8 cellular contexts compared by ENCODE assay signal in the genomic region with DNA sequence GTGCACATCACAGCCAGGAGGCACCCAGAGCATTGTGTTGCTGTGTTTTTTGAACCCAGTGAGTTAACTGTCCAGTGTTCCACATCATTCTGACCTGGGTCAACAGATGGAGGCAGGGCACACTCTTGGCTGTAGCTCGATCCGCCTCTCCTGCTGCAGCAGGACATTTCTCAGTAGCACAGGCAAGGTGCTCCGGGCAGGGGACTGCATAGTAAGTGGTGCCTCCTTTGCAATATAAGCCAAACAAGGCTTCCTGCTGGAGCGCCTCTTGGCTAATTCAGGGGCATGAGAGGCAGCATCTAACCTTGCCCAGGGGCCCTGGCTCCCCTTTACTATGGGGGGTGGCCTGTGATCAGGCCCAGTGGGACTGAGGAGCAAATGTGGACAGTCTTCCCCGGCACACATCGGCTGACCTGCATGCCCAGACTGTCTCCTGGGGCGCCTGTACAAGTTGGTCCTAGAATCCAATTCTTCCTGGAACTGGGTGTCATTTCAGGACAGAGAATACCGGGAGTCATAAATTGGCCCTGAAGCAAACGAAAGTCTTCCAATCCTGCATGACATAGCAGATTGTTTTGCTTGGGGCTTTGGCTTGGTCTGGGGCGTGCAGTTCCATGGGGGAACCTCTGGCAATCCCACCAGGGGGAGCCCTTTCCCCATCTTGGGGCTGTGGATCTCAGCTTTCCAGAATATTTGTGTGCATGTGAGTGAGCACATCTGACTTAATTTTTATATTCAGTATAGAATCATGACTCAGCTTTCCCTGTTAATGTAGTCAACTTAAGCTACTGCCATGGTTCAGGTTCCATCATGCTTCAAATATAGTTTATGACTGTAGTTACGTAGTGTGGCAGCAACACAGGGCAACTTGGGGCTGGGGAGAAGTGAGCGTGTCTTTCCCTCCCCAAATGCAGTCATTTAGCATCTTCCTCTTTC. TPM values are rescaled to one million over a fixed set of nuclear protein-coding genes. Genes with fewer than 3 reads are reported as not detected.
A peak's percentile ranks its signal among the peaks of the same experiment; 100 is the strongest.
DNase-seq lines count a peak whose midpoint lies in the region; ATAC-seq and TF ChIP-seq lines count a peak whose summit lies in the region.

No MANE protein-coding gene starts in this region.

- H3K9me3 ChIP-seq in neural cell (ENCODE audit: low read length), result no peaks in the 10 kb centered on the region

- intact Hi-C loops in Calu3 (cut with micrococcal nuclease; ENCODE audit: unreplicated experiment), result loop anchor here (1.0 to 5.0 kb wide), 2 partner anchors 49 to 244 kb away; no protein-coding TSS in a partner anchor

- H3K4me2 ChIP-seq in neural cell (ENCODE audit: low read length), result no peak overlapping the region

- in situ Hi-C loops in KBM-7 (cut with MboI; ENCODE audit: low pct_unique_long_range_greater_than_20kb, low sequenced_read_pairs), result no loop called here

- no peak overlapping the region for H2AFZ ChIP-seq in neural cell (ENCODE audit: low read depth, low read length)

- H3F3A ChIP-seq in neural cell (ENCODE audit: insufficient read depth, low read length, poor library complexity, severe bottlenecking), result no peaks in the 10 kb centered on the region

- no peak overlapping the region for H3K9ac ChIP-seq in neural cell (ENCODE audit: low read length)

- H3K4me3 ChIP-seq in fibroblast of villous mesenchyme (ENCODE audit: low read depth, low read length), result no peak overlapping the region
- H3K4me3 ChIP-seq in neural cell (ENCODE audit: low read length), result no peak overlapping the region

- H3K27ac ChIP-seq in neural cell (ENCODE audit: low read length), result no peak overlapping the region

- H3K36me3 Mint-ChIP-seq in Calu3 (ENCODE audit: insufficient read depth, unreplicated experiment), result peaks cover 14% of the 10 kb centered on the region

- H3K9me3 Mint-ChIP-seq in Calu3 (ENCODE audit: low read depth, unreplicated experiment), result no peaks in the 10 kb centered on the region

- peaks cover 37% of the 10 kb centered on the region for H3K4me1 Mint-ChIP-seq in Calu3 (ENCODE audit: low read depth, unreplicated experiment)

- CTCF ChIA-PET in Calu3 (lab: Charles Lee), result interaction anchor here (0.8 to 4.8 kb wide), 20 partner anchors 9 to 259 kb away, joined by 3 to 27 read pairs (median 6); a partner anchor contains a TSS

- peak; percentile 92 for TF ChIP-seq RAD21 in neural cell (conservative IDR thresholded peaks at IDR 0.05)

- TF ChIP-seq EP300 in neural cell (conservative IDR thresholded peaks at IDR 0.05; ENCODE audit: poor library complexity, severe bottlenecking), result no peak

- H3K27me3 ChIP-seq in neural cell (ENCODE audit: insufficient read depth, low read depth, low read length), result no peaks in the 10 kb centered on the region

- peak; percentile 99 for DNase-seq in Calu3
- peak; percentile 80 for DNase-seq in KBM-7
- peak; percentile 65 for DNase-seq in SHP77 treated with DMSO at 0.1 percent for 48 hours (lab: John Stamatoyannopoulos, UW)
- DNase-seq in activated effector memory CD4-positive, alpha-beta T cell treated with anti-CD3 and anti-CD28 coated beads, Interleukin-2, amount 50 U/mL, for 16 hours, result peak; percentile 93
- peak; percentile 94 for DNase-seq in fibroblast of villous mesenchyme (ENCODE audit: low read depth)
- DNase-seq in stimulated activated naive CD4-positive, alpha-beta T cell treated with Interleukin-2 at 50 U/mL for 16 hours (lab: John Stamatoyannopoulos, UW), result peak; percentile 78

- H3K27me3 Mint-ChIP-seq in Calu3 (ENCODE audit: unreplicated experiment), result no peaks in the 10 kb centered on the region

- H3K4me3 Mint-ChIP-seq in Calu3 (ENCODE audit: low read depth, unreplicated experiment), result no peak overlapping the region

- H4K20me1 ChIP-seq in neural cell (ENCODE audit: insufficient read depth), result no peaks in the 10 kb centered on the region

- ATAC-seq in HG03439 (IDR thresholded peaks at IDR 0.05; ENCODE audit: unreplicated experiment), result no peak

- TF ChIP-seq CTCF in Calu3 (IDR thresholded peaks at IDR 0.05; ENCODE audit: unreplicated experiment), result peak; percentile 95
- peak; percentile 97 for TF ChIP-seq CTCF in fibroblast of villous mesenchyme (IDR thresholded peaks at IDR 0.05; ENCODE audit: insufficient read depth, low read depth, low read length)
- TF ChIP-seq CTCF in neural cell (IDR thresholded peaks at IDR 0.05; ENCODE audit: poor library complexity, severe bottlenecking), result peak; percentile 87

- H3K9me2 ChIP-seq in neural cell (ENCODE audit: insufficient read depth, low read length), result no peaks in the 10 kb centered on the region

- BruUV-seq in Calu3 (replicated peaks; lab: Mats Ljungman, UMichigan), result no TSS peak

- peak overlapping the region; percentile 12 for H3K27ac Mint-ChIP-seq in Calu3 (ENCODE audit: unreplicated experiment)

- H3K79me2 ChIP-seq in neural cell (replicated peaks; ENCODE audit: insufficient read depth, low read length), result no peaks in the 10 kb centered on the region

- no peaks in the 10 kb centered on the region for H3K36me3 ChIP-seq in neural cell (ENCODE audit: insufficient read depth, low read length)

TF ChIP-seq in neural cell, 6 proteins besides CTCF, POLR2A, EP300 and RAD21:
- TF ChIP-seq TAF1 (IDR thresholded peaks at IDR 0.05; ENCODE audit: low read depth) (no peak), SMC3 (conservative IDR thresholded peaks at IDR 0.05; ENCODE audit: poor library complexity) (peak; percentile 95)

RNA-seq across cellular contexts. Expression of a gene that starts 56.0 kb away (rescaled TPM):
- total RNA-seq in Calu3 (2022) (489 and 580 TPM in 2 replicates), fibroblast of villous mesenchyme (19.3 and 32.4 TPM in 2 replicates)
- polyA plus RNA-seq in neural cell, result 196 and 250 TPM in 2 replicates
- polyA minus RNA-seq in neural cell, result 265 and 314 TPM in 2 replicates

Comparison
In these comparisons a context has a peak if more than half of its experiments do, and no peak if none do; other contexts are left out.
1. RNA of a gene that starts 56.0 kb away (total RNA-seq): 489 to 580 TPM in Calu3; 19.3 to 32.4 TPM in fibroblast of villous mesenchyme; every median in the first group is over 10 times any median in the second.
2. Peak in every context shown above with its lines, with median percentiles within 50 percentile points of each other: DNase-seq and CTCF ChIP-seq.